ENCODE assay signal across 19 cellular contexts in genomic region chr7:70700055-70700934, GRCh38.
DNase-seq lines count a peak whose midpoint lies in the region; ATAC-seq and TF ChIP-seq lines count a peak whose summit lies in the region.
"Had no signal": no experiment of that assay in that cellular context is flagged by ENCODE, and none has a peak within 500 bp of the region (broad histone marks: within the 10 kb centered on the region; RNA-seq: fewer than 3 reads in every experiment).

No MANE protein-coding gene starts in this region.

- TF ChIP-seq CTCF in endodermal cell (conservative IDR thresholded peaks at IDR 0.05): no peak
- no peak for TF ChIP-seq CTCF in right lobe of liver (IDR thresholded peaks at IDR 0.05)

- TF ChIP-seq POLR2A in right lobe of liver (IDR thresholded peaks at IDR 0.05): no peak

- H3K27ac ChIP-seq in endodermal cell (ENCODE audit: low read depth, low read length) (no peak overlapping the region), right lobe of liver (no peak overlapping the region)
- no peak overlapping the region for H3K27ac ChIP-seq in CD4-positive, alpha-beta memory T cell (ENCODE audit: low read depth, low read length)
- H3K27ac ChIP-seq: lower lobe of right lung, Peyer's patch, psoas muscle had no signal

- H3K4me3 ChIP-seq in Jurkat, Clone E6-1 (ENCODE audit: low read length): no peak overlapping the region
- H3K4me3 ChIP-seq in endodermal cell (ENCODE audit: low read length): peak overlapping the region; percentile 96
- H3K4me3 ChIP-seq in CD4-positive, alpha-beta memory T cell (ENCODE audit: low read length in 2 of 2): no peak overlapping the region
- no peak overlapping the region for H3K4me3 ChIP-seq in right lobe of liver
- H3K4me3 ChIP-seq: lower lobe of right lung, Peyer's patch, psoas muscle had no signal

- peaks cover 35% of the 10 kb centered on the region for H3K4me1 ChIP-seq in endodermal cell (ENCODE audit: control insufficient read depth, insufficient read depth, low read length)
- peaks cover 16% of the 10 kb centered on the region for H3K4me1 ChIP-seq in CD4-positive, alpha-beta memory T cell (ENCODE audit: insufficient read depth, low read length)
- peaks cover 0 to 14% (median 0%) of the 10 kb centered on the region in 4 donors for H3K4me1 ChIP-seq in right lobe of liver

- H3K4me1 Mint-ChIP-seq in endodermal cell: peaks cover 47% of the 10 kb centered on the region
- H3K4me1 Mint-ChIP-seq in CD4-positive, alpha-beta memory T cell: peaks cover 10 to 47% (median 26%) of the 10 kb centered on the region in 4 donors

- intact Hi-C loops in CD4-positive, alpha-beta memory T cell (cut with micrococcal nuclease): no loop called here
- intact Hi-C loops in cardiac septum (cut with DNase I) (no loop called here), right lobe of liver (cut with DNase I) (loop anchor here in 1 of 2 donors (10.0 kb wide), 1 partner anchor 515 kb away; no protein-coding TSS in a partner anchor)

- CTCF ChIA-PET in CD4-positive, alpha-beta memory T cell (lab: Charles Lee; ENCODE audit: partially characterized antibody): interaction anchor here (1.3 to 3.2 kb wide), 5 partner anchors 10 to 77 kb away, joined by 3 to 21 read pairs (median 7); no protein-coding TSS in a partner anchor

- H3K27me3 ChIP-seq in endodermal cell (ENCODE audit: control insufficient read depth, insufficient read depth, low read length, poor library complexity, severe bottlenecking): no peaks in the 10 kb centered on the region
- no peaks in the 10 kb centered on the region for H3K27me3 ChIP-seq in CD4-positive, alpha-beta memory T cell (ENCODE audit: insufficient read depth, low read length)
- H3K27me3 ChIP-seq in right lobe of liver: no peaks in the 10 kb centered on the region
- H3K27me3 ChIP-seq: Peyer's patch had no signal

- no peak overlapping the region for H3K4me3 Mint-ChIP-seq in endodermal cell
- H3K4me3 Mint-ChIP-seq in CD4-positive, alpha-beta memory T cell: no peak overlapping the region
- H3K4me3 Mint-ChIP-seq: immature natural killer cell; naive B cell; stimulated activated effector memory CD8-positive, alpha-beta T cell treated with anti-CD3 and anti-CD28 coated beads, Interleukin-12 subunit alpha, Interleukin-12 subunit beta, amount 100 ng/mL, for 72 hours had no signal

- H3K27me3 Mint-ChIP-seq in endodermal cell (ENCODE audit: insufficient read depth): peaks cover 42% of the 10 kb centered on the region
- H3K27me3 Mint-ChIP-seq in CD4-positive, alpha-beta memory T cell: peaks cover 5 to 7% of the 10 kb centered on the region in 2 donors

- POLR2A ChIA-PET in CD4-positive, alpha-beta memory T cell (lab: Charles Lee; ENCODE audit: partially characterized antibody): no interaction called here

- H3K36me3 Mint-ChIP-seq in endodermal cell (ENCODE audit: low read depth): peaks cover 18% of the 10 kb centered on the region
- H3K36me3 Mint-ChIP-seq in CD4-positive, alpha-beta memory T cell: peaks cover 5 to 7% of the 10 kb centered on the region in 2 donors

- no peaks in the 10 kb centered on the region for H3K9me3 Mint-ChIP-seq in endodermal cell
- peaks cover 0 to 4% (median 0%) of the 10 kb centered on the region in 8 donors for H3K9me3 Mint-ChIP-seq in CD4-positive, alpha-beta memory T cell
- H3K9me3 Mint-ChIP-seq: naive B cell; stimulated activated effector memory CD8-positive, alpha-beta T cell treated with anti-CD3 and anti-CD28 coated beads, Interleukin-12 subunit alpha, Interleukin-12 subunit beta, amount 100 ng/mL, for 72 hours had no signal

- H3K36me3 ChIP-seq in endodermal cell (ENCODE audit: control insufficient read depth, insufficient read depth, low read length) (peaks cover 45% of the 10 kb centered on the region), right lobe of liver (no peaks in the 10 kb centered on the region)
- H3K36me3 ChIP-seq in CD4-positive, alpha-beta memory T cell (ENCODE audit: insufficient read depth, low read length): no peaks in the 10 kb centered on the region

- no peak overlapping the region for H3K27ac Mint-ChIP-seq in endodermal cell
- H3K27ac Mint-ChIP-seq in CD4-positive, alpha-beta memory T cell: no peak overlapping the region
- H3K27ac Mint-ChIP-seq: immature natural killer cell; naive B cell; stimulated activated effector memory CD8-positive, alpha-beta T cell treated with anti-CD3 and anti-CD28 coated beads, Interleukin-12 subunit alpha, Interleukin-12 subunit beta, amount 100 ng/mL, for 72 hours had no signal

- WGBS in endodermal cell (ENCODE audit: insufficient coverage in 1 of 2, insufficient read length in 1 of 2), 2 experiments: 23 to 44% methylated on average over 5 to 10 of the region's 11 CpGs
- WGBS in right lobe of liver (ENCODE audit: insufficient coverage, low coverage, low lambda C conversion rate, missing lambda C conversion rate): 74% methylated on average over 10 of the region's 11 CpGs

- H3K9me3 ChIP-seq in endodermal cell (ENCODE audit: control insufficient read depth, low read length): no peaks in the 10 kb centered on the region
- H3K9me3 ChIP-seq in CD4-positive, alpha-beta memory T cell (ENCODE audit: control insufficient read depth in 1 of 2, low read length in 2 of 2): no peaks in the 10 kb centered on the region
- no peaks in the 10 kb centered on the region for H3K9me3 ChIP-seq in right lobe of liver
- H3K9me3 ChIP-seq: lower lobe of right lung, Peyer's patch, psoas muscle had no signal

- ATAC-seq in right lobe of liver: no peak
- ATAC-seq: lower lobe of right lung; psoas muscle; stimulated activated effector memory CD8-positive, alpha-beta T cell treated with anti-CD3 and anti-CD28 coated beads, Interleukin-12 subunit alpha, Interleukin-12 subunit beta, amount 100 ng/mL, for 72 hours had no signal

- H3K9ac ChIP-seq in endodermal cell (ENCODE audit: extremely low read depth, low read length, poor library complexity, severe bottlenecking): no peak overlapping the region

- DNase-seq in COLO668 (lab: John Stamatoyannopoulos, UW; ENCODE audit: unreplicated experiment): peak; percentile 21
- peak; percentile 62 for DNase-seq in Jurkat, Clone E6-1 (ENCODE audit: low read depth, low spot score)
- peak; percentile 41 for DNase-seq in NCI-H774 (lab: John Stamatoyannopoulos, UW)
- DNase-seq in endodermal cell: peak; percentile 70
- no peak for DNase-seq in CD4-positive, alpha-beta memory T cell
- no peak for DNase-seq in cardiac septum (ENCODE audit: low spot score)
- DNase-seq in right lobe of liver: no peak
- DNase-seq in activated CD4-positive, alpha-beta T cell treated with anti-CD3 and anti-CD28 coated beads for 4 hours: no peak
- DNase-seq: activated CD8-positive, alpha-beta memory T cell treated with anti-CD3 and anti-CD28 coated beads for 24 hours; amniotic stem cell; COR-L47; immature natural killer cell; lower lobe of right lung; naive B cell; NCI-H226; Peyer's patch; psoas muscle; SW 1271 had no signal

Comparison
In these comparisons a context has a peak if more than half of its experiments do, and no peak if none do; other contexts are left out.
1. DNase-seq: peak in COLO668 (single experiment), Jurkat, Clone E6-1 (single experiment), NCI-H774 (single experiment) and endodermal cell (single experiment); none in CD4-positive, alpha-beta memory T cell (0 of 5), cardiac septum (single experiment), right lobe of liver (0 of 3) and activated CD4-positive, alpha-beta T cell treated with anti-CD3 and anti-CD28 coated beads for 4 hours (0 of 2).